In the genomic region with DNA sequence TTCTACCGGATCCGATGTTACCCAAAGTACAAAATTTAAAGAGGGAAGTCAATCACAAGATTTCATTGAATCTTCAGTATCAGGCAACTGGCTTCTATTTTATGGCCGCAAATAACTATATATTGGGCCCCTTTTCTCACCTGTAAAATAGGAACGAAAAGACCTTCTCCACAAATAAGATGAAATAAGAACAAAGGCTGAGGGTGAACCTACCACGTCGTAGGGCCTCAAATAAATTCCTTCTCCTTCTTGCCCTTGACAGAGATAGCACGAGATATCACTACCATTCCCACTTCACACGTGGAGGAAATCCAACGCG, we compare ENCODE assay signal across 8 cellular contexts. TPM values are rescaled to one million over a fixed set of nuclear protein-coding genes. Genes with fewer than 3 reads are reported as not detected.
A peak's percentile ranks its signal among the peaks of the same experiment; 100 is the strongest.
DNase-seq lines count a peak whose midpoint lies in the region; ATAC-seq, FAIRE-seq and TF ChIP-seq lines count a peak whose summit lies in the region.

No MANE protein-coding gene starts in this region.

- CTCF ChIA-PET in A549 (lab: Yijun Ruan, JAX) = no interaction called here

- no peak for ATAC-seq in A549

- POLR2A ChIA-PET in A549 (lab: Yijun Ruan, JAX) = no interaction called here

- H3K4me1 ChIP-seq in A549 = peaks cover 12% of the 10 kb centered on the region; the same call in 2 of the 3 replicates
- peaks cover 32% of the 10 kb centered on the region for H3K4me1 ChIP-seq in HUES6 (ENCODE audit: control insufficient read depth, insufficient read depth, low read length)
- H3K4me1 ChIP-seq in mucosa of rectum (ENCODE audit: control insufficient read depth in 2 of 2, insufficient read depth in 2 of 2, low read length in 2 of 2) = peaks cover 10 to 14% of the 10 kb centered on the region in 2 donors

- H3K9ac ChIP-seq in HUES6 (ENCODE audit: low read length) (peak overlapping the region; percentile 97), mucosa of rectum (ENCODE audit: low read depth in 1 of 2, low read length in 2 of 2) (peak overlapping the region; percentile 89 to 99)

- H3K4me3 ChIP-seq in A549 (peak overlapping the region; percentile 95), HUES6 (ENCODE audit: low read depth, low read length) (peak overlapping the region; percentile 89), bronchial epithelial cell (ENCODE audit: low read depth, low read length) (peak overlapping the region; percentile 96), mucosa of rectum (ENCODE audit: low read length in 2 of 2) (peak overlapping the region; percentile 97 to 100)

- H3K27ac ChIP-seq in A549 (peak overlapping the region; percentile 90 to 91), HUES6 (ENCODE audit: low read depth, low read length) (peak overlapping the region; percentile 94), mucosa of rectum (ENCODE audit: low read depth in 2 of 2, low read length in 2 of 2) (peak overlapping the region; percentile 89 to 93)

- H3K27me3 ChIP-seq in HUES6 (ENCODE audit: control insufficient read depth, insufficient read depth, low read length) = no peaks in the 10 kb centered on the region
- H3K27me3 ChIP-seq in bronchial epithelial cell (ENCODE audit: control insufficient read depth, insufficient read depth, low read length) = no peaks in the 10 kb centered on the region
- no peaks in the 10 kb centered on the region for H3K27me3 ChIP-seq in mucosa of rectum (ENCODE audit: control insufficient read depth in 2 of 2, insufficient read depth in 2 of 2, low read length in 2 of 2)

- WGBS in A549 (ENCODE audit: missing lambda C conversion rate) = under 1% methylated on average over 10 of the region's 10 CpGs

- TF ChIP-seq POLR2A in A549 (IDR thresholded peaks at IDR 0.05; ENCODE audit: low read length) = no peak

- FAIRE-seq in A549 (lab: Jason Lieb, UNC) = no peak
- no peak for FAIRE-seq in bronchial epithelial cell (lab: Jason Lieb, UNC)

- TF ChIP-seq CTCF in A549 (IDR thresholded peaks at IDR 0.05) (no peak), bronchial epithelial cell (IDR thresholded peaks at IDR 0.05; ENCODE audit: insufficient read depth, low read length, severe bottlenecking) (no peak)

- TF ChIP-seq RAD21 in A549 (conservative IDR thresholded peaks at IDR 0.05 in 1 of 2, IDR thresholded peaks at IDR 0.05 in 1 of 2) = no peak

- H3K9me3 ChIP-seq in A549 (no peaks in the 10 kb centered on the region), HUES6 (ENCODE audit: control insufficient read depth, insufficient read depth, low read depth, low read length) (no peaks in the 10 kb centered on the region), mucosa of rectum (ENCODE audit: control insufficient read depth in 2 of 2, low read length in 2 of 2) (no peaks in the 10 kb centered on the region)

- no peak for TF ChIP-seq EP300 in A549 (IDR thresholded peaks at IDR 0.05)

- peak overlapping the region; percentile 87 for H3K4me2 ChIP-seq in A549

- DNase-seq in A549 (ENCODE audit: low read depth in 1 of 2, low spot score in 1 of 2) = no peak
- DNase-seq in bronchial epithelial cell (ENCODE audit: low read depth) = no peak
- no peak for DNase-seq in NCI-H1048 (lab: John Stamatoyannopoulos, UW)
- DNase-seq in stimulated activated CD4-positive, alpha-beta T cell treated with anti-CD3 and anti-CD28 coated beads, Interleukin-12 subunit alpha, Interleukin-12 subunit beta, amount 100 ng/mL, for 4 hours = no peak
- DNase-seq in NCI-H1930 (lab: John Stamatoyannopoulos, UW) = no peak
- no peak for DNase-seq in iPS-NIHi11 (ENCODE audit: low spot score)

- H3K36me3 ChIP-seq in HUES6 (ENCODE audit: control insufficient read depth, insufficient read depth, low read length) (peaks cover 9% of the 10 kb centered on the region; the same call in 1 of the 2 replicates), bronchial epithelial cell (ENCODE audit: control insufficient read depth, insufficient read depth, low read length) (peaks cover 2% of the 10 kb centered on the region), mucosa of rectum (ENCODE audit: control insufficient read depth in 2 of 2, insufficient read depth in 2 of 2, low read length in 2 of 2) (peaks cover 5 to 18% of the 10 kb centered on the region in 2 donors)

TF ChIP-seq in A549, 52 proteins besides CTCF, POLR2A, EP300 and RAD21:
- TF ChIP-seq CHD2 (IDR thresholded peaks at IDR 0.05; ENCODE audit: low read length, partially characterized antibody) (peak; percentile 47), NPAS2 (CRISPR knock-in tag; IDR thresholded peaks at IDR 0.05; ENCODE audit: borderline replicate concordance) (no peak)

RNA-seq across cellular contexts. Expression of a gene that starts 0.8 kb away (rescaled TPM):
- polyA plus RNA-seq in A549 (2011; rRNA removed) (23.0 and 23.6 TPM in 2 replicates), A549 (2017; fragmentation: RNase III; extraction: RNeasy Plus Mini Kit Qiagen cat#74134 plus additional on column Dnase treatment) (10.2 to 11.2 TPM (median 11.0 TPM) in 3 replicates)
- polyA plus RNA-seq in A549 (2012; cell fraction: cytosol; rRNA removed) = 13.9 and 14.9 TPM in 2 replicates
- 24.2 and 29.7 TPM in 2 replicates for polyA plus RNA-seq in A549 (2012; cell fraction: nucleus; rRNA removed)
- 29.8 and 36.3 TPM in 2 replicates for polyA minus RNA-seq in A549 (2011; rRNA and poly(A)+ RNA removed)
- total RNA-seq in bronchial epithelial cell = 5.2 and 6.1 TPM in 2 replicates
